In the genomic region with DNA sequence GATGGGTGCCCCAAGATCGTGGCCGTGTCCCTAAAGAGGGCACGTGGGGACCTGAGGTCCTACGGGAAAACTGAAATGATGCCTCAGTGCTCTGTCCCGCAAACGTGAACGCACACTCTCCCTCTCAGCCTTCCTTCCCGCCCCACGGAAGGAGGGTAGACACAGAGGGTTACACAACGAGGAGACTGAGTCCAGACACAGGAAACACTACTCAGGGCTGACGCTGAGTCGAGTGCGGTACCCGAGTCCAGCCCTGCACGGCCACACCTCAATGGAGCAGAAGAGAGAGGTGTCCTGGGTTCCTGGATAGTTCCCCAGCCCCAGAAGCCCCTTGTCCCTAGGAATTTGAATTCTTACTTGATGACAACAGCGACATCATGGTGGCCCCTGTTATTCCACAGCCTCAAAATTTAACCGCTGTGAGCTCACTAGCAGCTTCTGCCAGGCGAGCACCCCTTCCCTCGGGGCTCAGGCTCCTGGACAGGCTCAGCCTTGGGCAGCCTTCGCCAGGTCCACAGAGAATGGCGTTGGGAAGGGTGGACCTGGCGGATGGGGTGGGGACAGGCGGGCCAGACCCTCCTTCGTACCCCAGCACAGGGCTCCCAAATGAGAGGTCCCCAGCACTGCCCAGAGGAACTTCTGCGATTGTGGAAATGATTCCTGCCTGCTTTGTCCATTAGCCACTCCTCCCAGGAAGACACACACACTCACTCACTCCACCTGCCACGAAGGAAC, we compare ENCODE assay signal across 1 cellular context.
TF ChIP-seq lines count a peak whose summit lies in the region.

No MANE protein-coding gene starts in this region.

TF ChIP-seq in HepG2, 621 proteins besides CTCF, POLR2A, EP300 and RAD21 (continued from another document):
- TF ChIP-seq, protein P1, sequence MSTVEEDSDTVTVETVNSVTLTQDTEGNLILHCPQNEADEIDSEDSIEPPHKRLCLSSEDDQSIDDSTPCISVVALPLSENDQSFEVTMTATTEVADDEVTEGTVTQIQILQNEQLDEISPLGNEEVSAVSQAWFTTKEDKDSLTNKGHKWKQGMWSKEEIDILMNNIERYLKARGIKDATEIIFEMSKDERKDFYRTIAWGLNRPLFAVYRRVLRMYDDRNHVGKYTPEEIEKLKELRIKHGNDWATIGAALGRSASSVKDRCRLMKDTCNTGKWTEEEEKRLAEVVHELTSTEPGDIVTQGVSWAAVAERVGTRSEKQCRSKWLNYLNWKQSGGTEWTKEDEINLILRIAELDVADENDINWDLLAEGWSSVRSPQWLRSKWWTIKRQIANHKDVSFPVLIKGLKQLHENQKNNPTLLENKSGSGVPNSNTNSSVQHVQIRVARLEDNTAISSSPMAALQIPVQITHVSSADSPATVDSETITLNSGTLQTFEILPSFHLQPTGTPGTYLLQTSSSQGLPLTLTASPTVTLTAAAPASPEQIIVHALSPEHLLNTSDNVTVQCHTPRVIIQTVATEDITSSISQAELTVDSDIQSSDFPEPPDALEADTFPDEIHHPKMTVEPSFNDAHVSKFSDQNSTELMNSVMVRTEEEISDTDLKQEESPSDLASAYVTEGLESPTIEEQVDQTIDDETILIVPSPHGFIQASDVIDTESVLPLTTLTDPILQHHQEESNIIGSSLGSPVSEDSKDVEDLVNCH (CRISPR knock-in tag; IDR thresholded peaks at IDR 0.05) = peak; percentile 71; the same call in 1 of the 2 replicates
- TF ChIP-seq ZNF143 (CRISPR knock-in tag; IDR thresholded peaks at IDR 0.05) (peak; percentile 37), KLF11 (CRISPR knock-in tag; IDR thresholded peaks at IDR 0.05) (no peak)
- TF ChIP-seq, protein P2, sequence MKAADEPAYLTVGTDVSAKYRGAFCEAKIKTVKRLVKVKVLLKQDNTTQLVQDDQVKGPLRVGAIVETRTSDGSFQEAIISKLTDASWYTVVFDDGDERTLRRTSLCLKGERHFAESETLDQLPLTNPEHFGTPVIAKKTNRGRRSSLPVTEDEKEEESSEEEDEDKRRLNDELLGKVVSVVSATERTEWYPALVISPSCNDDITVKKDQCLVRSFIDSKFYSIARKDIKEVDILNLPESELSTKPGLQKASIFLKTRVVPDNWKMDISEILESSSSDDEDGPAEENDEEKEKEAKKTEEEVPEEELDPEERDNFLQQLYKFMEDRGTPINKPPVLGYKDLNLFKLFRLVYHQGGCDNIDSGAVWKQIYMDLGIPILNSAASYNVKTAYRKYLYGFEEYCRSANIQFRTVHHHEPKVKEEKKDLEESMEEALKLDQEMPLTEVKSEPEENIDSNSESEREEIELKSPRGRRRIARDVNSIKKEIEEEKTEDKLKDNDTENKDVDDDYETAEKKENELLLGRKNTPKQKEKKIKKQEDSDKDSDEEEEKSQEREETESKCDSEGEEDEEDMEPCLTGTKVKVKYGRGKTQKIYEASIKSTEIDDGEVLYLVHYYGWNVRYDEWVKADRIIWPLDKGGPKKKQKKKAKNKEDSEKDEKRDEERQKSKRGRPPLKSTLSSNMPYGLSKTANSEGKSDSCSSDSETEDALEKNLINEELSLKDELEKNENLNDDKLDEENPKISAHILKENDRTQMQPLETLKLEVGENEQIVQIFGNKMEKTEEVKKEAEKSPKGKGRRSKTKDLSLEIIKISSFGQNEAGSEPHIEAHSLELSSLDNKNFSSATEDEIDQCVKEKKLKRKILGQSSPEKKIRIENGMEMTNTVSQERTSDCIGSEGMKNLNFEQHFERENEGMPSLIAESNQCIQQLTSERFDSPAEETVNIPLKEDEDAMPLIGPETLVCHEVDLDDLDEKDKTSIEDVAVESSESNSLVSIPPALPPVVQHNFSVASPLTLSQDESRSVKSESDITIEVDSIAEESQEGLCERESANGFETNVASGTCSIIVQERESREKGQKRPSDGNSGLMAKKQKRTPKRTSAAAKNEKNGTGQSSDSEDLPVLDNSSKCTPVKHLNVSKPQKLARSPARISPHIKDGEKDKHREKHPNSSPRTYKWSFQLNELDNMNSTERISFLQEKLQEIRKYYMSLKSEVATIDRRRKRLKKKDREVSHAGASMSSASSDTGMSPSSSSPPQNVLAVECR (CRISPR knock-in tag; IDR thresholded peaks at IDR 0.05; ENCODE audit: borderline replicate concordance) = no peak
- TF ChIP-seq, protein P3, sequence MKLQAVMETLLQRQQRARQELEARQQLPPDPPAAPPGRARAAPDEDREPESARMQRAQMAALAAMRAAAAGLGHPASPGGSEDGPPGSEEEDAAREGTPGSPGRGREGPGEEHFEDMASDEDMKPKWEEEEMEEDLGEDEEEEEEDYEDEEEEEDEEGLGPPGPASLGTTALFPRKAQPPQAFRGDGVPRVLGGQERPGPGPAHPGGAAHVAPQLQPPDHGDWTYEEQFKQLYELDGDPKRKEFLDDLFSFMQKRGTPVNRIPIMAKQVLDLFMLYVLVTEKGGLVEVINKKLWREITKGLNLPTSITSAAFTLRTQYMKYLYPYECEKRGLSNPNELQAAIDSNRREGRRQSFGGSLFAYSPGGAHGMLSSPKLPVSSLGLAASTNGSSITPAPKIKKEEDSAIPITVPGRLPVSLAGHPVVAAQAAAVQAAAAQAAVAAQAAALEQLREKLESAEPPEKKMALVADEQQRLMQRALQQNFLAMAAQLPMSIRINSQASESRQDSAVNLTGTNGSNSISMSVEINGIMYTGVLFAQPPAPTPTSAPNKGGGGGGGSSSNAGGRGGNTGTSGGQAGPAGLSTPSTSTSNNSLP (IDR thresholded peaks at IDR 0.05; ENCODE audit: low read depth, low read length) = no peak
